Comparison of ENCODE assay signal across 8 cellular contexts in genomic region chr9:94639996-94640376, GRCh38. TPM values are rescaled to one million over a fixed set of nuclear protein-coding genes. Genes with fewer than 3 reads are reported as not detected.
DNase-seq lines count a peak whose midpoint lies in the region; ATAC-seq, FAIRE-seq and TF ChIP-seq lines count a peak whose summit lies in the region.

No MANE protein-coding gene starts in this region.

- H3K4me3 Mint-ChIP-seq in activated T-helper 17 cell treated with anti-CD3 and anti-CD28 coated beads, Interleukin-2, amount 50 U/mL, for 72 hours = peak overlapping the region; percentile 84

- H3K36me3 Mint-ChIP-seq in activated T-helper 17 cell treated with anti-CD3 and anti-CD28 coated beads, Interleukin-2, amount 50 U/mL, for 72 hours (ENCODE audit: low read depth) = no peaks in the 10 kb centered on the region

- no peak for FAIRE-seq in kidney (lab: Jason Lieb, UNC)

- DNase-seq in HT-29 (ENCODE audit: low spot score) (peak; percentile 60), kidney (no peak), NCI-H1436 treated with DMSO at 0.1 percent for 48 hours (lab: John Stamatoyannopoulos, UW) (no peak), foreskin melanocyte (no peak), NCI-H526 (lab: John Stamatoyannopoulos, UW) (no peak)

- peaks cover 18% of the 10 kb centered on the region for H3K4me1 Mint-ChIP-seq in activated T-helper 17 cell treated with anti-CD3 and anti-CD28 coated beads, Interleukin-2, amount 50 U/mL, for 72 hours

- H3K4me3 ChIP-seq in kidney (ENCODE audit: low read length in 2 of 2) = peak overlapping the region; percentile 65 to 80
- peak overlapping the region in 6 of 7 experiments; percentile 41 to 60 (median 49) for H3K4me3 ChIP-seq in skin epidermis

- peaks cover 10% of the 10 kb centered on the region for H3K27me3 Mint-ChIP-seq in activated T-helper 17 cell treated with anti-CD3 and anti-CD28 coated beads, Interleukin-2, amount 50 U/mL, for 72 hours

- ATAC-seq in activated T-helper 17 cell treated with anti-CD3 and anti-CD28 coated beads, Interleukin-2, amount 50 U/mL, for 72 hours (replicated peaks) = no peak
- no peak for ATAC-seq in HG03025 (IDR thresholded peaks at IDR 0.05; ENCODE audit: low FRiP score, unreplicated experiment)

- H3K27ac ChIP-seq in kidney (ENCODE audit: low read depth in 2 of 2, low read length in 2 of 2) (peak overlapping the region; percentile 63 to 85), skin epidermis (peak overlapping the region in 13 of 21 experiments; percentile 1 to 72 (median 46))

- H3K9ac ChIP-seq in kidney (ENCODE audit: low read length in 2 of 2) = peak overlapping the region in 1 of 2 donors; percentile 40

- peaks cover 0 to 4% of the 10 kb centered on the region in 2 donors for H3K4me1 ChIP-seq in kidney (ENCODE audit: control insufficient read depth in 1 of 2, insufficient read depth in 1 of 2, low read depth in 1 of 2, low read length in 2 of 2)

- H3K27ac Mint-ChIP-seq in activated T-helper 17 cell treated with anti-CD3 and anti-CD28 coated beads, Interleukin-2, amount 50 U/mL, for 72 hours = peak overlapping the region; percentile 72

- H3K9me3 ChIP-seq in kidney (ENCODE audit: control insufficient read depth in 1 of 2, low read length in 2 of 2) = no peaks in the 10 kb centered on the region

- H3K9me3 Mint-ChIP-seq in activated T-helper 17 cell treated with anti-CD3 and anti-CD28 coated beads, Interleukin-2, amount 50 U/mL, for 72 hours = no peaks in the 10 kb centered on the region

- intact Hi-C loops in kidney (cut with DNase I) = no loop called here

- H3K36me3 ChIP-seq in kidney (ENCODE audit: control insufficient read depth in 1 of 2, insufficient read depth in 2 of 2, low read length in 2 of 2) = no peaks in the 10 kb centered on the region

- no peak for TF ChIP-seq CTCF in kidney (IDR thresholded peaks at IDR 0.05; ENCODE audit: borderline replicate concordance, extremely low read depth, insufficient read depth)

RNA-seq across cellular contexts. Expression of gene FBP1, which starts 0.7 kb away (rescaled TPM):
- 53.5 and 63.3 TPM in 2 replicates for total RNA-seq in HT-29 (2014; rRNA removed; shearing (Covaris generic))
- under 1 TPM; 0.50 to 0.85 TPM for total RNA-seq in activated T-helper 17 cell treated with anti-CD3 and anti-CD28 coated beads, Interleukin-2, amount 50 U/mL, for 72 hours
- 27.3 TPM for total RNA-seq in kidney
- 266 TPM for polyA plus RNA-seq in kidney (ENCODE audit: insufficient read depth, low read depth, low replicate concordance)

RNA-seq across cellular contexts. Expression of gene FBP2, which starts 46.4 kb away (rescaled TPM):
- total RNA-seq in HT-29 (2014; rRNA removed; shearing (Covaris generic)) = not detected in 2 replicates
- total RNA-seq in activated T-helper 17 cell treated with anti-CD3 and anti-CD28 coated beads, Interleukin-2, amount 50 U/mL, for 72 hours = not detected
- total RNA-seq in kidney = not detected
- not detected for polyA plus RNA-seq in kidney (ENCODE audit: insufficient read depth, low read depth, low replicate concordance)

Comparison
In these comparisons a context has a peak if more than half of its experiments do, and no peak if none do; other contexts are left out.
1. RNA of gene FBP1, which starts 0.7 kb away (total RNA-seq): 53.5 to 63.3 TPM in HT-29 and 27.3 TPM in kidney (single experiment); 0.50 to 0.85 TPM in activated T-helper 17 cell treated with anti-CD3 and anti-CD28 coated beads, Interleukin-2, amount 50 U/mL, for 72 hours; every median in the first group is over 10 times any median in the second.